Comparison of ENCODE assay signal across 1 cellular context in genomic region chr11:44310456-44311272, GRCh38.
TF ChIP-seq lines count a peak whose summit lies in the region.

No MANE protein-coding gene starts in this region.

TF ChIP-seq in GM23338, 12 proteins besides CTCF, POLR2A, EP300 and RAD21:
- TF ChIP-seq, protein P1, sequence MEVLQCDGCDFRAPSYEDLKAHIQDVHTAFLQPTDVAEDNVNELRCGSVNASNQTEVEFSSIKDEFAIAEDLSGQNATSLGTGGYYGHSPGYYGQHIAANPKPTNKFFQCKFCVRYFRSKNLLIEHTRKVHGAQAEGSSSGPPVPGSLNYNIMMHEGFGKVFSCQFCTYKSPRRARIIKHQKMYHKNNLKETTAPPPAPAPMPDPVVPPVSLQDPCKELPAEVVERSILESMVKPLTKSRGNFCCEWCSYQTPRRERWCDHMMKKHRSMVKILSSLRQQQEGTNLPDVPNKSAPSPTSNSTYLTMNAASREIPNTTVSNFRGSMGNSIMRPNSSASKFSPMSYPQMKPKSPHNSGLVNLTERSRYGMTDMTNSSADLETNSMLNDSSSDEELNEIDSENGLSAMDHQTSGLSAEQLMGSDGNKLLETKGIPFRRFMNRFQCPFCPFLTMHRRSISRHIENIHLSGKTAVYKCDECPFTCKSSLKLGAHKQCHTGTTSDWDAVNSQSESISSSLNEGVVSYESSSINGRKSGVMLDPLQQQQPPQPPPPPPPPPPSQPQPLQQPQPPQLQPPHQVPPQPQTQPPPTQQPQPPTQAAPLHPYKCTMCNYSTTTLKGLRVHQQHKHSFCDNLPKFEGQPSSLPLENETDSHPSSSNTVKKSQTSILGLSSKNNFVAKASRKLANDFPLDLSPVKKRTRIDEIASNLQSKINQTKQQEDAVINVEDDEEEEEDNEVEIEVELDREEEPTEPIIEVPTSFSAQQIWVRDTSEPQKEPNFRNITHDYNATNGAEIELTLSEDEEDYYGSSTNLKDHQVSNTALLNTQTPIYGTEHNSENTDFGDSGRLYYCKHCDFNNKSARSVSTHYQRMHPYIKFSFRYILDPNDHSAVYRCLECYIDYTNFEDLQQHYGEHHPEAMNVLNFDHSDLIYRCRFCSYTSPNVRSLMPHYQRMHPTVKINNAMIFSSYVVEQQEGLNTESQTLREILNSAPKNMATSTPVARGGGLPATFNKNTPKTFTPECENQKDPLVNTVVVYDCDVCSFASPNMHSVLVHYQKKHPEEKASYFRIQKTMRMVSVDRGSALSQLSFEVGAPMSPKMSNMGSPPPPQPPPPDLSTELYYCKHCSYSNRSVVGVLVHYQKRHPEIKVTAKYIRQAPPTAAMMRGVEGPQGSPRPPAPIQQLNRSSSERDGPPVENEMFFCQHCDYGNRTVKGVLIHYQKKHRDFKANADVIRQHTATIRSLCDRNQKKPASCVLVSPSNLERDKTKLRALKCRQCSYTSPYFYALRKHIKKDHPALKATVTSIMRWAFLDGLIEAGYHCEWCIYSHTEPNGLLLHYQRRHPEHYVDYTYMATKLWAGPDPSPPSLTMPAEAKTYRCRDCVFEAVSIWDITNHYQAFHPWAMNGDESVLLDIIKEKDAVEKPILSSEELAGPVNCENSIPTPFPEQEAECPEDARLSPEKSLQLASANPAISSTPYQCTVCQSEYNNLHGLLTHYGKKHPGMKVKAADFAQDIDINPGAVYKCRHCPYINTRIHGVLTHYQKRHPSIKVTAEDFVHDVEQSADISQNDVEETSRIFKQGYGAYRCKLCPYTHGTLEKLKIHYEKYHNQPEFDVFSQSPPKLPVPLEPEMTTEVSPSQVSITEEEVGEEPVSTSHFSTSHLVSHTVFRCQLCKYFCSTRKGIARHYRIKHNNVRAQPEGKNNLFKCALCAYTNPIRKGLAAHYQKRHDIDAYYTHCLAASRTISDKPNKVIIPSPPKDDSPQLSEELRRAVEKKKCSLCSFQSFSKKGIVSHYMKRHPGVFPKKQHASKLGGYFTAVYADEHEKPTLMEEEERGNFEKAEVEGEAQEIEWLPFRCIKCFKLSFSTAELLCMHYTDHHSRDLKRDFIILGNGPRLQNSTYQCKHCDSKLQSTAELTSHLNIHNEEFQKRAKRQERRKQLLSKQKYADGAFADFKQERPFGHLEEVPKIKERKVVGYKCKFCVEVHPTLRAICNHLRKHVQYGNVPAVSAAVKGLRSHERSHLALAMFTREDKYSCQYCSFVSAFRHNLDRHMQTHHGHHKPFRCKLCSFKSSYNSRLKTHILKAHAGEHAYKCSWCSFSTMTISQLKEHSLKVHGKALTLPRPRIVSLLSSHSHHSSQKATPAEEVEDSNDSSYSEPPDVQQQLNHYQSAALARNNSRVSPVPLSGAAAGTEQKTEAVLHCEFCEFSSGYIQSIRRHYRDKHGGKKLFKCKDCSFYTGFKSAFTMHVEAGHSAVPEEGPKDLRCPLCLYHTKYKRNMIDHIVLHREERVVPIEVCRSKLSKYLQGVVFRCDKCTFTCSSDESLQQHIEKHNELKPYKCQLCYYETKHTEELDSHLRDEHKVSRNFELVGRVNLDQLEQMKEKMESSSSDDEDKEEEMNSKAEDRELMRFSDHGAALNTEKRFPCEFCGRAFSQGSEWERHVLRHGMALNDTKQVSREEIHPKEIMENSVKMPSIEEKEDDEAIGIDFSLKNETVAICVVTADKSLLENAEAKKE (CRISPR knock-in tag; IDR thresholded peaks at IDR 0.05), result no peak
- TF ChIP-seq EZH2 (IDR thresholded peaks at IDR 0.05; ENCODE audit: low read depth, unreplicated experiment) (peak; percentile 93), NANOG (IDR thresholded peaks at IDR 0.05; ENCODE audit: borderline replicate concordance) (no peak), EZH2phosphoT487 (IDR thresholded peaks at IDR 0.05; ENCODE audit: unreplicated experiment) (peak; percentile 50), ZNF331 (CRISPR knock-in tag; IDR thresholded peaks at IDR 0.05; ENCODE audit: low read depth) (no peak), POLR2AphosphoS5 (IDR thresholded peaks at IDR 0.05; ENCODE audit: low read depth) (no peak), REST (IDR thresholded peaks at IDR 0.05; ENCODE audit: unreplicated experiment) (no peak), JUNB (IDR thresholded peaks at IDR 0.05; ENCODE audit: unreplicated experiment) (no peak), CREB1 (CRISPR knock-in tag; IDR thresholded peaks at IDR 0.05; ENCODE audit: low read depth) (no peak)
